Comparison of ENCODE assay signal across 1 cellular context in genomic region chr13:99164226-99164625, GRCh38.
TF ChIP-seq lines count a peak whose summit lies in the region.

No MANE protein-coding gene starts in this region.

TF ChIP-seq in K562, 482 proteins besides CTCF, POLR2A, EP300 and RAD21 (continued from another document):
- TF ChIP-seq ZBTB33 (CRISPR knock-in tag; IDR thresholded peaks at IDR 0.05) = no peak
- no peak for TF ChIP-seq C11orf30 (IDR thresholded peaks at IDR 0.05; ENCODE audit: low read depth)
